Comparison of ENCODE assay signal across 10 cellular contexts in genomic region chr7:101108330-101108857, GRCh38. TPM values are rescaled to one million over a fixed set of nuclear protein-coding genes. Genes with fewer than 3 reads are reported as not detected.
A peak's percentile ranks its signal among the peaks of the same experiment; 100 is the strongest.
DNase-seq lines count a peak whose midpoint lies in the region; ATAC-seq and TF ChIP-seq lines count a peak whose summit lies in the region.
"Had no signal": no experiment of that assay in that cellular context is flagged by ENCODE, and none has a peak within 500 bp of the region (broad histone marks: within the 10 kb centered on the region; RNA-seq: fewer than 3 reads in every experiment).

No MANE protein-coding gene starts in this region.

- intact Hi-C loops in Panc1 (cut with micrococcal nuclease; ENCODE audit: unreplicated experiment), result no loop called here
- intact Hi-C loops in CD4-positive, alpha-beta memory T cell (cut with micrococcal nuclease), result no loop called here

- peak; percentile 43 for ATAC-seq in Panc1

- no peak overlapping the region for H3K9ac ChIP-seq in fibroblast of lung (ENCODE audit: insufficient read depth, low read length)

- no peaks in the 10 kb centered on the region for H3K27me3 ChIP-seq in Panc1 (ENCODE audit: control insufficient read depth, insufficient read depth, low read length)
- no peaks in the 10 kb centered on the region for H3K27me3 ChIP-seq in fibroblast of lung (ENCODE audit: control insufficient read depth, insufficient read depth, low read length)
- H3K27me3 ChIP-seq in CD4-positive, alpha-beta memory T cell (ENCODE audit: insufficient read depth, low read length), result no peaks in the 10 kb centered on the region

- peak overlapping the region; percentile 37 for H3K27ac Mint-ChIP-seq in osteocyte (ENCODE audit: unreplicated experiment)
- H3K27ac Mint-ChIP-seq in CD4-positive, alpha-beta memory T cell, result peak overlapping the region in 1 of 7 donors; percentile 68
- H3K27ac Mint-ChIP-seq: activated naive CD8-positive, alpha-beta T cell treated with anti-CD3 and anti-CD28 coated beads, Interleukin-2, amount 10 ng/mL, durations not matched to agents 7 days and 5 days had no signal

- no peaks in the 10 kb centered on the region for H3K36me3 Mint-ChIP-seq in osteocyte (ENCODE audit: unreplicated experiment)
- H3K36me3 Mint-ChIP-seq in CD4-positive, alpha-beta memory T cell, result no peaks in the 10 kb centered on the region
- H3K36me3 Mint-ChIP-seq: activated naive CD8-positive, alpha-beta T cell treated with anti-CD3 and anti-CD28 coated beads, Interleukin-2, amount 10 ng/mL, durations not matched to agents 7 days and 5 days had no signal

- TF ChIP-seq CTCF in GM10266 (IDR thresholded peaks at IDR 0.05; ENCODE audit: control insufficient read depth, insufficient read depth, low read depth, missing control alignments) (no peak), Panc1 (IDR thresholded peaks at IDR 0.05) (no peak), fibroblast of lung (conservative IDR thresholded peaks at IDR 0.05 in 1 of 2, IDR thresholded peaks at IDR 0.05 in 1 of 2; ENCODE audit: low read depth in 1 of 2, low read length in 2 of 2) (no peak), osteocyte (IDR thresholded peaks at IDR 0.05) (no peak)

- H3K4me3 ChIP-seq in Panc1 (ENCODE audit: low read depth in 2 of 2, low read length in 2 of 2), result no peak overlapping the region
- H3K4me3 ChIP-seq in fibroblast of lung (replicated peaks in 1 of 4; ENCODE audit: control extremely low read depth in 1 of 4, insufficient read depth in 1 of 4, low read depth in 3 of 4, low read length in 4 of 4), result no peak overlapping the region
- H3K4me3 ChIP-seq in CD4-positive, alpha-beta memory T cell (ENCODE audit: low read length in 2 of 2), result no peak overlapping the region

- H4K20me1 ChIP-seq in fibroblast of lung (ENCODE audit: control insufficient read depth, extremely low read depth, insufficient read depth, low read length), result no peaks in the 10 kb centered on the region

- H3K4me3 Mint-ChIP-seq in osteocyte (ENCODE audit: unreplicated experiment), result no peak overlapping the region
- H3K4me3 Mint-ChIP-seq in CD4-positive, alpha-beta memory T cell, result no peak overlapping the region
- H3K4me3 Mint-ChIP-seq: activated naive CD8-positive, alpha-beta T cell treated with anti-CD3 and anti-CD28 coated beads, Interleukin-2, amount 10 ng/mL, durations not matched to agents 7 days and 5 days had no signal

- no peaks in the 10 kb centered on the region for H3K79me2 ChIP-seq in fibroblast of lung (ENCODE audit: control insufficient read depth, insufficient read depth, low read length)

- POLR2A ChIA-PET in Panc1 (lab: Charles Lee), result interaction anchor here (1.0 kb wide), 1 partner anchor 16 kb away, joined by 9 read pairs; no protein-coding TSS in a partner anchor
- POLR2A ChIA-PET in CD4-positive, alpha-beta memory T cell (lab: Charles Lee; ENCODE audit: partially characterized antibody), result no interaction called here

- H3K36me3 ChIP-seq in Panc1 (ENCODE audit: control insufficient read depth, insufficient read depth, low read length), result no peaks in the 10 kb centered on the region
- no peaks in the 10 kb centered on the region for H3K36me3 ChIP-seq in fibroblast of lung (ENCODE audit: control insufficient read depth, insufficient read depth, low read length)
- no peaks in the 10 kb centered on the region for H3K36me3 ChIP-seq in CD4-positive, alpha-beta memory T cell (ENCODE audit: insufficient read depth, low read length)

- H3K4me1 ChIP-seq in Panc1 (ENCODE audit: control insufficient read depth, insufficient read depth, low read length) (peaks cover 25% of the 10 kb centered on the region), fibroblast of lung (ENCODE audit: control insufficient read depth, extremely low read depth, insufficient read depth, low read length) (peaks cover 2% of the 10 kb centered on the region)
- no peaks in the 10 kb centered on the region for H3K4me1 ChIP-seq in CD4-positive, alpha-beta memory T cell (ENCODE audit: insufficient read depth, low read length)

- in situ Hi-C loops in Panc1 (cut with HindIII; ENCODE audit: low pct_unique_long_range_greater_than_20kb, low sequenced_read_pairs), result no loop called here

- H3K4me1 Mint-ChIP-seq in osteocyte (ENCODE audit: unreplicated experiment), result peaks cover 59% of the 10 kb centered on the region
- no peaks in the 10 kb centered on the region for H3K4me1 Mint-ChIP-seq in CD4-positive, alpha-beta memory T cell
- H3K4me1 Mint-ChIP-seq: activated naive CD8-positive, alpha-beta T cell treated with anti-CD3 and anti-CD28 coated beads, Interleukin-2, amount 10 ng/mL, durations not matched to agents 7 days and 5 days had no signal

- no peak overlapping the region for H2AFZ ChIP-seq in fibroblast of lung (ENCODE audit: low read length)

- no peaks in the 10 kb centered on the region for H3K9me3 Mint-ChIP-seq in osteocyte (ENCODE audit: unreplicated experiment)
- peaks cover 0 to 2% (median 0%) of the 10 kb centered on the region in 8 donors for H3K9me3 Mint-ChIP-seq in CD4-positive, alpha-beta memory T cell
- H3K9me3 Mint-ChIP-seq: activated naive CD8-positive, alpha-beta T cell treated with anti-CD3 and anti-CD28 coated beads, Interleukin-2, amount 10 ng/mL, durations not matched to agents 7 days and 5 days had no signal

- no peaks in the 10 kb centered on the region for H3K27me3 Mint-ChIP-seq in osteocyte (ENCODE audit: unreplicated experiment)
- H3K27me3 Mint-ChIP-seq in CD4-positive, alpha-beta memory T cell, result peaks cover 13 to 16% of the 10 kb centered on the region in 2 donors

- DNase-seq in GM10266 (ENCODE audit: extremely low spot score) (peak; percentile 62), Panc1 (ENCODE audit: low read depth, low spot score) (no peak), fibroblast of lung (ENCODE audit: low read depth in 2 of 2) (peak; percentile 65 to 71), osteocyte (ENCODE audit: extremely low spot score, unreplicated experiment) (no peak), NCI-H1105 treated with DMSO at 0.1 percent for 48 hours (lab: John Stamatoyannopoulos, UW) (no peak), DMS79 treated with DMSO at 0.1 percent for 48 hours (lab: John Stamatoyannopoulos, UW) (no peak)
- DNase-seq in stimulated activated CD4-positive, alpha-beta T cell treated with anti-CD3 and anti-CD28 coated beads, Interleukin-2, amount 100 ng/mL, for 48 hours, result no peak
- no peak for DNase-seq in CD4-positive, alpha-beta memory T cell
- DNase-seq: activated naive CD8-positive, alpha-beta T cell treated with anti-CD3 and anti-CD28 coated beads, Interleukin-2, amount 10 ng/mL, durations not matched to agents 7 days and 5 days had no signal

- BruUV-seq in Panc1 (replicated peaks; lab: Mats Ljungman, UMichigan), result no TSS peak

- H3K27ac ChIP-seq in Panc1 (ENCODE audit: low read length) (peak overlapping the region; percentile 70), fibroblast of lung (ENCODE audit: insufficient read depth, low read length) (no peak overlapping the region)
- H3K27ac ChIP-seq in CD4-positive, alpha-beta memory T cell (ENCODE audit: low read depth, low read length), result no peak overlapping the region

- H3K9me3 ChIP-seq in Panc1 (ENCODE audit: control insufficient read depth, insufficient read depth, low read depth, low read length) (no peaks in the 10 kb centered on the region), fibroblast of lung (ENCODE audit: control insufficient read depth, insufficient read depth, low read depth, low read length) (no peaks in the 10 kb centered on the region)
- no peaks in the 10 kb centered on the region for H3K9me3 ChIP-seq in CD4-positive, alpha-beta memory T cell (ENCODE audit: control insufficient read depth in 1 of 2, low read length in 2 of 2)

- CTCF ChIA-PET in Panc1 (lab: Charles Lee), result no interaction called here
- CTCF ChIA-PET in CD4-positive, alpha-beta memory T cell (lab: Charles Lee; ENCODE audit: partially characterized antibody), result no interaction called here

- no peak overlapping the region for H3K4me2 ChIP-seq in fibroblast of lung (ENCODE audit: extremely low read depth, insufficient read depth, low read length)

RNA-seq across cellular contexts. Expression of gene SERPINE1, which starts 18.5 kb away (rescaled TPM):
- total RNA-seq in Panc1 (2021; ENCODE audit: unreplicated experiment) (370 TPM), fibroblast of lung (41.3 and 167 TPM in 2 replicates), osteocyte (266 and 328 TPM in 2 replicates)
- polyA plus RNA-seq in Panc1 (2012; ENCODE audit: insufficient read length), result 482 TPM
- polyA plus RNA-seq in fibroblast of lung, result 679 and 1,153 TPM in 2 replicates
- polyA plus RNA-seq in fibroblast of lung (2012), result 413 and 685 TPM in 2 replicates
- 763 and 1,105 TPM in 2 replicates for polyA minus RNA-seq in fibroblast of lung (ENCODE audit: low replicate concordance)
- total RNA-seq in CD4-positive, alpha-beta memory T cell, result under 1 TPM; 0.11 to 0.20 TPM
- not detected for polyA plus RNA-seq in CD4-positive, alpha-beta memory T cell
- total RNA-seq: T-helper 1 cell treated with Interleukin-12 subunit alpha and Interleukin-12 subunit beta and Interleukin-4 antibody, amounts not matched to agents 30 ng/mL and 1 ng/mL, for 36 hours had no signal

RNA-seq across cellular contexts. Expression of gene TRIM56, which starts 23.1 kb away (rescaled TPM):
- total RNA-seq in Panc1 (2021; ENCODE audit: unreplicated experiment), result 37.4 TPM
- polyA plus RNA-seq in Panc1 (2012; ENCODE audit: insufficient read length), result 31.8 TPM
- 21.8 and 27.6 TPM in 2 replicates for total RNA-seq in fibroblast of lung
- polyA plus RNA-seq in fibroblast of lung, result 4.7 and 6.0 TPM in 2 replicates
- polyA plus RNA-seq in fibroblast of lung (2012), result 11.3 and 16.2 TPM in 2 replicates
- 9.5 and 9.6 TPM in 2 replicates for polyA minus RNA-seq in fibroblast of lung (ENCODE audit: low replicate concordance)
- 36.5 and 42.2 TPM in 2 replicates for total RNA-seq in osteocyte
- total RNA-seq in CD4-positive, alpha-beta memory T cell, result 10 to 100 TPM; 79.4 to 81.1 TPM
- polyA plus RNA-seq in CD4-positive, alpha-beta memory T cell, result 10 to 100 TPM in 1 of 2 donors, 1 to 10 TPM in 1; 2.8 to 16.3 TPM

RNA-seq across cellular contexts. Expression of gene AP1S1, which starts 45.9 kb away (rescaled TPM):
- 74.2 TPM for total RNA-seq in Panc1 (2021; ENCODE audit: unreplicated experiment)
- 152 TPM for polyA plus RNA-seq in Panc1 (2012; ENCODE audit: insufficient read length)
- 127 and 139 TPM in 2 replicates for total RNA-seq in fibroblast of lung
- 128 and 185 TPM in 2 replicates for polyA plus RNA-seq in fibroblast of lung
- 136 and 181 TPM in 2 replicates for polyA plus RNA-seq in fibroblast of lung (2012)
- polyA minus RNA-seq in fibroblast of lung (ENCODE audit: low replicate concordance), result 78.8 and 128 TPM in 2 replicates
- total RNA-seq in osteocyte, result 52.9 and 57.9 TPM in 2 replicates
- 10 to 100 TPM in 1 of 2 experiments, 1 to 10 TPM in 1; 8.8 to 10.8 TPM for total RNA-seq in CD4-positive, alpha-beta memory T cell
- 1 to 10 TPM; 4.2 to 8.2 TPM for polyA plus RNA-seq in CD4-positive, alpha-beta memory T cell

RNA-seq across cellular contexts. Expression of gene VGF, which starts 57.0 kb away (rescaled TPM):
- total RNA-seq in Panc1 (2021; ENCODE audit: unreplicated experiment) (4.4 TPM), fibroblast of lung (0.26 and 0.66 TPM in 2 replicates), osteocyte (0.16 and 0.24 TPM in 2 replicates)
- 10.8 TPM for polyA plus RNA-seq in Panc1 (2012; ENCODE audit: insufficient read length)
- polyA plus RNA-seq in fibroblast of lung, result 0.14 TPM in 1 of 2 replicates, not detected in the other
- polyA plus RNA-seq in fibroblast of lung (2012), result 0.10 and 1.5 TPM in 2 replicates
- 0.15 TPM in 1 of 2 replicates, not detected in the other for polyA minus RNA-seq in fibroblast of lung (ENCODE audit: low replicate concordance)
- not detected for total RNA-seq in CD4-positive, alpha-beta memory T cell
- not detected for polyA plus RNA-seq in CD4-positive, alpha-beta memory T cell

Comparison
In these comparisons a context has a peak if more than half of its experiments do, and no peak if none do; other contexts are left out.
1. DNase-seq: peak in GM10266 (single experiment) and fibroblast of lung (2 of 2); none in Panc1 (single experiment), osteocyte (single experiment), NCI-H1105 treated with DMSO at 0.1 percent for 48 hours (single experiment), stimulated activated CD4-positive, alpha-beta T cell treated with anti-CD3 and anti-CD28 coated beads, Interleukin-2, amount 100 ng/mL, for 48 hours (0 of 2), CD4-positive, alpha-beta memory T cell (0 of 5) and DMS79 treated with DMSO at 0.1 percent for 48 hours (single experiment).
2. RNA of gene SERPINE1, which starts 18.5 kb away (total RNA-seq): 370 TPM in Panc1 (single experiment), 266 to 328 TPM in osteocyte and 41.3 to 167 TPM in fibroblast of lung; 0.11 to 0.20 TPM in CD4-positive, alpha-beta memory T cell; every median in the first group is over 10 times any median in the second.